ENCODE assay signal across 10 cellular contexts in genomic region chr2:47068966-47069627, GRCh38.
DNase-seq lines count a peak whose midpoint lies in the region; ATAC-seq, FAIRE-seq and TF ChIP-seq lines count a peak whose summit lies in the region.
"Had no signal": no experiment of that assay in that cellular context is flagged by ENCODE, and none has a peak within 500 bp of the region (broad histone marks: within the 10 kb centered on the region; RNA-seq: fewer than 3 reads in every experiment).

No MANE protein-coding gene starts in this region.

- no peak for DNase-seq in CD8-positive, alpha-beta T cell
- DNase-seq in adipocyte (ENCODE audit: low read depth) (no peak), kidney (peak; percentile 66), nucleus accumbens (lab: John Stamatoyannopoulos, UW) (no peak), D721Med (ENCODE audit: insufficient read length, low spot score) (no peak)
- no peak for DNase-seq in activated T-cell treated with anti-CD3 and anti-CD28 coated beads, Interleukin-2, amount 50 U/mL, for 24 hours
- DNase-seq: activated CD8-positive, alpha-beta memory T cell treated with anti-CD3 and anti-CD28 coated beads, Interleukin-2, amount 50 U/mL, for 4 hours had no signal

- peak overlapping the region; percentile 16 for H3K4me2 ChIP-seq in skeletal muscle satellite cell (ENCODE audit: low read length)

- H3K9ac ChIP-seq in adipocyte (ENCODE audit: low read length) (peak overlapping the region; percentile 61), kidney (ENCODE audit: low read length in 2 of 2) (peak overlapping the region in 1 of 2 donors; percentile 47), skeletal muscle satellite cell (ENCODE audit: low read depth, low read length) (peak overlapping the region; percentile 96)

- POLR2A ChIA-PET in CD8-positive, alpha-beta T cell (lab: Charles Lee): no interaction called here

- H3K27me3 Mint-ChIP-seq in CD8-positive, alpha-beta T cell (ENCODE audit: low read depth): no peaks in the 10 kb centered on the region
- no peaks in the 10 kb centered on the region for H3K27me3 Mint-ChIP-seq in activated T-cell treated with anti-CD3 and anti-CD28 coated beads, Interleukin-2, amount 50 U/mL, for 24 hours

- H3K27ac ChIP-seq in CD8-positive, alpha-beta T cell (ENCODE audit: low read depth, low read length): no peak overlapping the region
- peak overlapping the region; percentile 84 to 95 for H3K27ac ChIP-seq in kidney (ENCODE audit: low read depth in 2 of 2, low read length in 2 of 2)

- no peak overlapping the region for H3K4me3 ChIP-seq in CD8-positive, alpha-beta T cell (ENCODE audit: low read depth, low read length)
- H3K4me3 ChIP-seq in adipocyte (ENCODE audit: low read length): no peak overlapping the region
- H3K4me3 ChIP-seq in kidney (ENCODE audit: low read length in 2 of 2): no peak overlapping the region
- H3K4me3 ChIP-seq in skeletal muscle satellite cell (ENCODE audit: low read length): no peak overlapping the region

- H3K27ac Mint-ChIP-seq in CD8-positive, alpha-beta T cell: peak overlapping the region; percentile 37
- no peak overlapping the region for H3K27ac Mint-ChIP-seq in activated T-cell treated with anti-CD3 and anti-CD28 coated beads, Interleukin-2, amount 50 U/mL, for 24 hours

- no peaks in the 10 kb centered on the region for H3K9me3 Mint-ChIP-seq in CD8-positive, alpha-beta T cell
- H3K9me3 Mint-ChIP-seq in activated T-cell treated with anti-CD3 and anti-CD28 coated beads, Interleukin-2, amount 50 U/mL, for 24 hours: no peaks in the 10 kb centered on the region

- ATAC-seq in CD8-positive, alpha-beta T cell: no peak
- ATAC-seq in HG02884 (IDR thresholded peaks at IDR 0.05; ENCODE audit: unreplicated experiment): no peak

- peaks cover 38% of the 10 kb centered on the region for H3K36me3 Mint-ChIP-seq in CD8-positive, alpha-beta T cell
- H3K36me3 Mint-ChIP-seq in activated T-cell treated with anti-CD3 and anti-CD28 coated beads, Interleukin-2, amount 50 U/mL, for 24 hours (ENCODE audit: low read depth): peaks cover 66% of the 10 kb centered on the region

- H3K9me3 ChIP-seq in CD8-positive, alpha-beta T cell (ENCODE audit: low read length): no peaks in the 10 kb centered on the region
- H3K9me3 ChIP-seq in adipocyte (ENCODE audit: control insufficient read depth, low read length) (no peaks in the 10 kb centered on the region), kidney (ENCODE audit: control insufficient read depth in 1 of 2, low read length in 2 of 2) (no peaks in the 10 kb centered on the region), skeletal muscle satellite cell (replicated peaks; ENCODE audit: low read length) (no peaks in the 10 kb centered on the region)

- peaks cover 50% of the 10 kb centered on the region for H3K4me1 Mint-ChIP-seq in CD8-positive, alpha-beta T cell (ENCODE audit: low read depth)
- H3K4me1 Mint-ChIP-seq in activated T-cell treated with anti-CD3 and anti-CD28 coated beads, Interleukin-2, amount 50 U/mL, for 24 hours (ENCODE audit: low read depth): peaks cover 57% of the 10 kb centered on the region

- CTCF ChIA-PET in CD8-positive, alpha-beta T cell (lab: Charles Lee): no interaction called here

- H3K4me1 ChIP-seq in CD8-positive, alpha-beta T cell (ENCODE audit: insufficient read depth, low read length): peaks cover 39% of the 10 kb centered on the region
- H3K4me1 ChIP-seq in adipocyte (ENCODE audit: control insufficient read depth, insufficient read depth, low read length): peaks cover 68% of the 10 kb centered on the region
- peaks cover 41 to 63% of the 10 kb centered on the region in 2 donors for H3K4me1 ChIP-seq in kidney (ENCODE audit: control insufficient read depth in 1 of 2, insufficient read depth in 1 of 2, low read depth in 1 of 2, low read length in 2 of 2)
- peaks cover 84% of the 10 kb centered on the region for H3K4me1 ChIP-seq in skeletal muscle satellite cell (ENCODE audit: control insufficient read depth, insufficient read depth, low read length)

- FAIRE-seq in kidney (lab: Jason Lieb, UNC) (no peak), D721Med (lab: Jason Lieb, UNC) (no peak)
- FAIRE-seq: H54 had no signal

- intact Hi-C loops in CD8-positive, alpha-beta T cell (cut with DNase I, micrococcal nuclease): no loop called here
- intact Hi-C loops in kidney (cut with DNase I): no loop called here

- no peak overlapping the region for H3K4me3 Mint-ChIP-seq in CD8-positive, alpha-beta T cell
- no peak overlapping the region for H3K4me3 Mint-ChIP-seq in activated T-cell treated with anti-CD3 and anti-CD28 coated beads, Interleukin-2, amount 50 U/mL, for 24 hours

- no peak for TF ChIP-seq CTCF in CD8-positive, alpha-beta T cell (IDR thresholded peaks at IDR 0.05)
- no peak for TF ChIP-seq CTCF in kidney (IDR thresholded peaks at IDR 0.05; ENCODE audit: borderline replicate concordance, extremely low read depth, insufficient read depth)
- no peak for TF ChIP-seq CTCF in D721Med (IDR thresholded peaks at IDR 0.05; ENCODE audit: insufficient read depth, missing control alignments)

- H3K27me3 ChIP-seq in CD8-positive, alpha-beta T cell (ENCODE audit: insufficient read depth, low read length): no peaks in the 10 kb centered on the region
- no peaks in the 10 kb centered on the region for H3K27me3 ChIP-seq in adipocyte (replicated peaks; ENCODE audit: control insufficient read depth, insufficient read depth, low read length)
- no peaks in the 10 kb centered on the region for H3K27me3 ChIP-seq in skeletal muscle satellite cell (ENCODE audit: control insufficient read depth, insufficient read depth, low read length)

- H3K36me3 ChIP-seq in CD8-positive, alpha-beta T cell (ENCODE audit: insufficient read depth, low read length): no peaks in the 10 kb centered on the region
- H3K36me3 ChIP-seq in adipocyte (ENCODE audit: control insufficient read depth, insufficient read depth, low read length, severe bottlenecking) (peaks cover 10% of the 10 kb centered on the region), kidney (ENCODE audit: control insufficient read depth in 1 of 2, insufficient read depth in 2 of 2, low read length in 2 of 2) (no peaks in the 10 kb centered on the region), skeletal muscle satellite cell (ENCODE audit: insufficient read depth, low read length) (peaks cover 18% of the 10 kb centered on the region)
